Comparison of ENCODE assay signal across 8 cellular contexts in genomic region chr1:63124666-63125191, GRCh38.
DNase-seq lines count a peak whose midpoint lies in the region; ATAC-seq and TF ChIP-seq lines count a peak whose summit lies in the region.

No MANE protein-coding gene starts in this region.

- peak; percentile 17 for DNase-seq in GM13976 (ENCODE audit: low spot score)
- peak; percentile 77 for DNase-seq in inferior parietal cortex (ENCODE audit: extremely low spot score)
- no peak for DNase-seq in activated CD4-positive, alpha-beta T cell treated with anti-CD3 and anti-CD28 coated beads for 1 hour
- no peak for DNase-seq in NCI-H1436 (lab: John Stamatoyannopoulos, UW)
- no peak for DNase-seq in stimulated activated CD8-positive, alpha-beta memory T cell treated with anti-CD3 and anti-CD28 coated beads, Interleukin-4, amount 100 ng/mL, for 48 hours
- no peak for DNase-seq in activated naive CD4-positive, alpha-beta T cell treated with anti-CD3 and anti-CD28 coated beads, Interleukin-2, amount 50 U/mL, for 16 hours

- no peaks in the 10 kb centered on the region for H4K20me1 ChIP-seq in OCI-LY3 (ENCODE audit: insufficient read depth, low read length)

- H3K4me3 ChIP-seq in OCI-LY3 (ENCODE audit: low read length), result peak overlapping the region; percentile 27

- TF ChIP-seq CTCF in GM13976 (IDR thresholded peaks at IDR 0.05; ENCODE audit: borderline replicate concordance, control extremely low read depth, extremely low read depth, insufficient read depth, missing control alignments), result no peak
- no peak for TF ChIP-seq CTCF in OCI-LY3 (IDR thresholded peaks at IDR 0.05; ENCODE audit: low read depth, low read length)

- no peak overlapping the region for H2AFZ ChIP-seq in OCI-LY3 (ENCODE audit: low read depth, low read length)

- no peaks in the 10 kb centered on the region for H3K9me3 ChIP-seq in OCI-LY3 (ENCODE audit: insufficient read depth, low read length)

- H3K27me3 ChIP-seq in OCI-LY3 (ENCODE audit: low read depth, low read length), result no peaks in the 10 kb centered on the region

- peak overlapping the region; percentile 8; the same call in 1 of the 2 replicates for H3K27ac ChIP-seq in OCI-LY3 (ENCODE audit: low read length)

- ATAC-seq in HG02610 (IDR thresholded peaks at IDR 0.05; ENCODE audit: unreplicated experiment), result peak; percentile 79

- H3K9ac ChIP-seq in OCI-LY3 (ENCODE audit: low read length), result no peak overlapping the region

- no peaks in the 10 kb centered on the region for H3K36me3 ChIP-seq in OCI-LY3 (replicated peaks; ENCODE audit: low read depth, low read length)

- no peaks in the 10 kb centered on the region for H3K79me2 ChIP-seq in OCI-LY3 (ENCODE audit: low read length)

- in situ Hi-C loops in GM13976 (cut with MboI; ENCODE audit: low sequenced_read_pairs, unreplicated experiment), result no loop called here

- peak overlapping the region; percentile 60 for H3K4me2 ChIP-seq in OCI-LY3 (ENCODE audit: low read length)

- H3K4me1 ChIP-seq in OCI-LY3 (ENCODE audit: low read length), result peaks cover 32% of the 10 kb centered on the region

Comparison
In these comparisons a context has a peak if more than half of its experiments do, and no peak if none do; other contexts are left out.
1. DNase-seq: peak in GM13976 (single experiment) and inferior parietal cortex (single experiment); none in activated CD4-positive, alpha-beta T cell treated with anti-CD3 and anti-CD28 coated beads for 1 hour (single experiment), NCI-H1436 (single experiment), stimulated activated CD8-positive, alpha-beta memory T cell treated with anti-CD3 and anti-CD28 coated beads, Interleukin-4, amount 100 ng/mL, for 48 hours (single experiment) and activated naive CD4-positive, alpha-beta T cell treated with anti-CD3 and anti-CD28 coated beads, Interleukin-2, amount 50 U/mL, for 16 hours (single experiment).